ENCODE assay signal across 18 cellular contexts in genomic region chr5:9269024-9269423, GRCh38.
DNase-seq lines count a peak whose midpoint lies in the region; ATAC-seq, FAIRE-seq and TF ChIP-seq lines count a peak whose summit lies in the region.
"Had no signal": no experiment of that assay in that cellular context is flagged by ENCODE, and none has a peak within 500 bp of the region (broad histone marks: within the 10 kb centered on the region; RNA-seq: fewer than 3 reads in every experiment).

No MANE protein-coding gene starts in this region.

- peak overlapping the region; percentile 20 for H3K27ac Mint-ChIP-seq in nephron progenitor cell
- H3K27ac Mint-ChIP-seq: T-helper 1 cell treated with Interleukin-12 subunit alpha and Interleukin-12 subunit beta and Interleukin-4 antibody, amounts not matched to agents 30 μg/mL and 1 μg/mL, for 36 hours had no signal

- H3K27me3 Mint-ChIP-seq in nephron progenitor cell (ENCODE audit: low read depth, poor library complexity): peaks cover 2% of the 10 kb centered on the region

- H3K9me3 Mint-ChIP-seq in nephron progenitor cell: peaks cover 21% of the 10 kb centered on the region

- TF ChIP-seq CTCF in RWPE1 (conservative IDR thresholded peaks at IDR 0.05; ENCODE audit: low read depth): no peak
- TF ChIP-seq CTCF in bronchial epithelial cell (IDR thresholded peaks at IDR 0.05; ENCODE audit: insufficient read depth, low read length, severe bottlenecking): no peak
- TF ChIP-seq CTCF in nephron progenitor cell (IDR thresholded peaks at IDR 0.05): no peak

- POLR2A ChIA-PET in RWPE1 (lab: Yijun Ruan, JAX; ENCODE audit: low non-redundant PET): no interaction called here

- no peak overlapping the region for H3K4me3 Mint-ChIP-seq in nephron progenitor cell
- H3K4me3 Mint-ChIP-seq: T-helper 1 cell treated with Interleukin-12 subunit alpha and Interleukin-12 subunit beta and Interleukin-4 antibody, amounts not matched to agents 30 μg/mL and 1 μg/mL, for 36 hours had no signal

- no peaks in the 10 kb centered on the region for H3K36me3 ChIP-seq in bronchial epithelial cell (ENCODE audit: control insufficient read depth, insufficient read depth, low read length)
- H3K36me3 ChIP-seq: BLaER1 had no signal

- ATAC-seq in HG02981 (IDR thresholded peaks at IDR 0.05; ENCODE audit: unreplicated experiment): no peak
- ATAC-seq: GM12878, HCT116 had no signal

- FAIRE-seq in bronchial epithelial cell (lab: Jason Lieb, UNC): no peak
- FAIRE-seq: GM12878, GM18507 had no signal

- no peaks in the 10 kb centered on the region for H3K27me3 ChIP-seq in bronchial epithelial cell (ENCODE audit: control insufficient read depth, insufficient read depth, low read length)
- H3K27me3 ChIP-seq: BLaER1 had no signal

- DNase-seq in HT1080 (ENCODE audit: low read depth) (peak; percentile 89), RWPE1 (ENCODE audit: low spot score) (peak; percentile 39), bronchial epithelial cell (ENCODE audit: low read depth) (peak; percentile 23), nephron progenitor cell (no peak), superior temporal gyrus (ENCODE audit: extremely low spot score) (no peak), DMS153 treated with DMSO at 0.1 percent for 48 hours (lab: John Stamatoyannopoulos, UW; ENCODE audit: unreplicated experiment) (no peak), NCI-H1105 (lab: John Stamatoyannopoulos, UW) (no peak)
- DNase-seq: NCI-H1048, NCI-H1694 treated with DMSO at 0.1 percent for 48 hours, NCI-H82, RPMI8226 had no signal

- no peak overlapping the region for H3K4me3 ChIP-seq in bronchial epithelial cell (ENCODE audit: low read depth, low read length)
- H3K4me3 ChIP-seq: BLaER1, GM12878, SK-N-MC had no signal

- no peak overlapping the region for H3K27ac ChIP-seq in RWPE1
- H3K27ac ChIP-seq: BLaER1, SK-N-MC had no signal

- peaks cover 4% of the 10 kb centered on the region for H3K4me1 Mint-ChIP-seq in nephron progenitor cell

- CTCF ChIA-PET in RWPE1 (lab: Yijun Ruan, JAX): no interaction called here

- peaks cover 12% of the 10 kb centered on the region for H3K36me3 Mint-ChIP-seq in nephron progenitor cell (ENCODE audit: low read depth)

Comparison
In these comparisons a context has a peak if more than half of its experiments do, and no peak if none do; other contexts are left out.
1. DNase-seq: peak in HT1080 (single experiment), RWPE1 (single experiment) and bronchial epithelial cell (single experiment); none in nephron progenitor cell (single experiment), superior temporal gyrus (single experiment), DMS153 treated with DMSO at 0.1 percent for 48 hours (single experiment) and NCI-H1105 (single experiment).